8 cellular contexts compared by ENCODE assay signal in genomic region chr4:77069514-77069913, GRCh38. TPM values are rescaled to one million over a fixed set of nuclear protein-coding genes. Genes with fewer than 3 reads are reported as not detected.
DNase-seq lines count a peak whose midpoint lies in the region; ATAC-seq, FAIRE-seq and TF ChIP-seq lines count a peak whose summit lies in the region.
"Not testable (repeated sequence)": the region's sequence is repeated elsewhere in the genome, so short reads cannot be mapped to it uniquely, and the experiment has no call there.

No MANE protein-coding gene starts in this region.

- not testable (repeated sequence) for ATAC-seq in CD4-positive, alpha-beta T cell (ENCODE audit: poor library complexity); T-cell (replicated peaks in 1 of 4); naive thymus-derived CD4-positive, alpha-beta T cell
- ATAC-seq in HG02759 (IDR thresholded peaks at IDR 0.05; ENCODE audit: unreplicated experiment) (peak; percentile 41), GM12878 (peak; percentile 47)
- ATAC-seq in stimulated activated memory B cell treated with anti-CD40 and anti-IgM and Interleukin-4, amounts not matched to agents 10 μg/mL and 1 μg/mL and 100 μg/mL, for 72 hours: peak; percentile 57

- H3K4me3 Mint-ChIP-seq in CD4-positive, alpha-beta T cell: peak overlapping the region; percentile 6
- H3K4me3 Mint-ChIP-seq in T-cell: peak overlapping the region in 1 of 3 donors; percentile 9
- not testable (repeated sequence) for H3K4me3 Mint-ChIP-seq in activated T-helper 1 cell treated with anti-CD3 and anti-CD28 coated beads, Interleukin-12 subunit alpha, Interleukin-12 subunit beta, Interleukin-2, Interleukin-4 antibody, amounts not matched to agents 30 ng/mL and 10 ng/mL and 1 ng/mL, durations not matched to agents 14 hours and 24 hours and 36 hours
- peak overlapping the region in 5 of 10 donors; percentile 0 to 48 (median 30) for H3K4me3 Mint-ChIP-seq in naive thymus-derived CD4-positive, alpha-beta T cell
- H3K4me3 Mint-ChIP-seq in stimulated activated memory B cell treated with anti-CD40 and anti-IgM and Interleukin-4, amounts not matched to agents 10 μg/mL and 1 μg/mL and 100 μg/mL, for 72 hours: peak overlapping the region; percentile 37

- peak; percentile 35 for FAIRE-seq in GM19239 (lab: Jason Lieb, UNC)
- not testable (repeated sequence) for FAIRE-seq in GM12878 (lab: Jason Lieb, UNC)

- TF ChIP-seq CTCF in CD4-positive, alpha-beta T cell (IDR thresholded peaks at IDR 0.05); GM12878 (IDR thresholded peaks at IDR 0.05 in 2 of 3, conservative IDR thresholded peaks at IDR 0.05 in 1 of 3; ENCODE audit: control insufficient read depth in 2 of 3, extremely low read depth in 1 of 3, insufficient read depth in 1 of 3, low read depth in 3 of 3, low read length in 3 of 3): not testable (repeated sequence)

- not testable (repeated sequence) for TF ChIP-seq POLR2A in GM12878 (IDR thresholded peaks at IDR 0.05; ENCODE audit: low read depth, low read length)

- H3K27ac ChIP-seq in CD4-positive, alpha-beta T cell (ENCODE audit: low read depth, low read length); GM12878 (ENCODE audit: control insufficient read depth, insufficient read depth): not testable (repeated sequence)
- H3K27ac ChIP-seq in naive thymus-derived CD4-positive, alpha-beta T cell (ENCODE audit: low read depth, low read length): peak overlapping the region; percentile 44

- not testable (repeated sequence) for BruUV-seq in GM12878 (replicated peaks; lab: Mats Ljungman, UMichigan)

- H3K27me3 Mint-ChIP-seq in CD4-positive, alpha-beta T cell; T-cell; activated T-helper 1 cell treated with anti-CD3 and anti-CD28 coated beads, Interleukin-12 subunit alpha, Interleukin-12 subunit beta, Interleukin-2, Interleukin-4 antibody, amounts not matched to agents 30 ng/mL and 10 ng/mL and 1 ng/mL, durations not matched to agents 14 hours and 24 hours and 36 hours (ENCODE audit: insufficient read depth); naive thymus-derived CD4-positive, alpha-beta T cell; stimulated activated memory B cell treated with anti-CD40 and anti-IgM and Interleukin-4, amounts not matched to agents 10 μg/mL and 1 μg/mL and 100 μg/mL, for 72 hours: not testable (repeated sequence)

- not testable (repeated sequence) for H4K20me1 ChIP-seq in GM12878 (ENCODE audit: control insufficient read depth, insufficient read depth)

- not testable (repeated sequence) for H3K9me3 ChIP-seq in CD4-positive, alpha-beta T cell (ENCODE audit: control insufficient read depth, low read length); GM12878 (replicated peaks; ENCODE audit: control insufficient read depth, insufficient read depth, low read length); naive thymus-derived CD4-positive, alpha-beta T cell (ENCODE audit: control insufficient read depth in 2 of 3, low read length in 3 of 3)

- H3K27ac Mint-ChIP-seq in CD4-positive, alpha-beta T cell: not testable (repeated sequence)
- peak overlapping the region; percentile 24 to 29 for H3K27ac Mint-ChIP-seq in T-cell
- peak overlapping the region; percentile 1 for H3K27ac Mint-ChIP-seq in activated T-helper 1 cell treated with anti-CD3 and anti-CD28 coated beads, Interleukin-12 subunit alpha, Interleukin-12 subunit beta, Interleukin-2, Interleukin-4 antibody, amounts not matched to agents 30 ng/mL and 10 ng/mL and 1 ng/mL, durations not matched to agents 14 hours and 24 hours and 36 hours
- peak overlapping the region in 5 of 9 donors; percentile 1 to 36 (median 14) for H3K27ac Mint-ChIP-seq in naive thymus-derived CD4-positive, alpha-beta T cell
- peak overlapping the region; percentile 75 for H3K27ac Mint-ChIP-seq in stimulated activated memory B cell treated with anti-CD40 and anti-IgM and Interleukin-4, amounts not matched to agents 10 μg/mL and 1 μg/mL and 100 μg/mL, for 72 hours

- peaks cover 53% of the 10 kb centered on the region for H3K36me3 Mint-ChIP-seq in CD4-positive, alpha-beta T cell (ENCODE audit: low read depth)
- not testable (repeated sequence) for H3K36me3 Mint-ChIP-seq in T-cell; naive thymus-derived CD4-positive, alpha-beta T cell
- H3K36me3 Mint-ChIP-seq in activated T-helper 1 cell treated with anti-CD3 and anti-CD28 coated beads, Interleukin-12 subunit alpha, Interleukin-12 subunit beta, Interleukin-2, Interleukin-4 antibody, amounts not matched to agents 30 ng/mL and 10 ng/mL and 1 ng/mL, durations not matched to agents 14 hours and 24 hours and 36 hours (ENCODE audit: low read depth): peaks cover 18% of the 10 kb centered on the region
- peaks cover 34% of the 10 kb centered on the region for H3K36me3 Mint-ChIP-seq in stimulated activated memory B cell treated with anti-CD40 and anti-IgM and Interleukin-4, amounts not matched to agents 10 μg/mL and 1 μg/mL and 100 μg/mL, for 72 hours

- not testable (repeated sequence) for H3K36me3 ChIP-seq in GM12878 (ENCODE audit: control insufficient read depth in 2 of 2, insufficient read depth in 2 of 2, low read length in 1 of 2)
- H3K36me3 ChIP-seq in naive thymus-derived CD4-positive, alpha-beta T cell (ENCODE audit: control insufficient read depth in 2 of 3, insufficient read depth in 3 of 3, low read length in 3 of 3): peaks cover 0 to 17% (median 6%) of the 10 kb centered on the region in 3 experiments

- H3K79me2 ChIP-seq in GM12878 (ENCODE audit: control insufficient read depth, insufficient read depth, low read length): peaks cover 79% of the 10 kb centered on the region

- peak overlapping the region; percentile 31 for H3K4me2 ChIP-seq in GM12878 (ENCODE audit: control insufficient read depth, insufficient read depth)

- H3K4me1 ChIP-seq in GM12878 (ENCODE audit: control insufficient read depth, insufficient read depth, low read length): not testable (repeated sequence)
- peaks cover 7 to 23% of the 10 kb centered on the region in 2 donors for H3K4me1 ChIP-seq in naive thymus-derived CD4-positive, alpha-beta T cell (ENCODE audit: control insufficient read depth in 2 of 2, insufficient read depth in 2 of 2, low read length in 2 of 2)

- H3K4me3 ChIP-seq in GM12878: peak overlapping the region; percentile 44; the same call in 1 of the 2 replicates
- H3K4me3 ChIP-seq in naive thymus-derived CD4-positive, alpha-beta T cell (ENCODE audit: low read length): not testable (repeated sequence)

- in situ Hi-C loops in GM12878 (cut with MboI): not testable (repeated sequence)

- RAD21 ChIA-PET in GM12878 (lab: Charles Lee; ENCODE audit: unreplicated experiment): interaction anchor here (1.4 to 1.5 kb wide), 2 partner anchors 17 to 26 kb away, joined by 5 to 6 read pairs; no protein-coding TSS in a partner anchor

- CTCF ChIA-PET in CD4-positive, alpha-beta T cell (lab: Charles Lee): interaction anchor here (0.8 to 3.5 kb wide), 4 partner anchors 12 to 134 kb away, joined by 3 to 10 read pairs (median 4); no protein-coding TSS in a partner anchor
- CTCF ChIA-PET in T-cell (lab: Charles Lee) (interaction anchor here (0.6 to 1.7 kb wide), 6 partner anchors 10 to 918 kb away, joined by 3 to 9 read pairs (median 4); no protein-coding TSS in a partner anchor), GM12878 (lab: Yijun Ruan, JAX) (interaction anchor here (1.0 to 5.9 kb wide), 3 partner anchors 17 to 26 kb away, joined by 4 to 27 read pairs (median 26); no protein-coding TSS in a partner anchor)
- CTCF ChIA-PET in naive thymus-derived CD4-positive, alpha-beta T cell (lab: Charles Lee): interaction anchor here (0.9 kb wide), 2 partner anchors 17 to 1075 kb away, joined by 5 to 6 read pairs; no protein-coding TSS in a partner anchor

- H3K4me1 Mint-ChIP-seq in CD4-positive, alpha-beta T cell (ENCODE audit: low read depth): peaks cover 25% of the 10 kb centered on the region
- peaks cover 20 to 55% (median 51%) of the 10 kb centered on the region in 3 donors for H3K4me1 Mint-ChIP-seq in T-cell
- peaks cover 33% of the 10 kb centered on the region for H3K4me1 Mint-ChIP-seq in activated T-helper 1 cell treated with anti-CD3 and anti-CD28 coated beads, Interleukin-12 subunit alpha, Interleukin-12 subunit beta, Interleukin-2, Interleukin-4 antibody, amounts not matched to agents 30 ng/mL and 10 ng/mL and 1 ng/mL, durations not matched to agents 14 hours and 24 hours and 36 hours (ENCODE audit: low read depth)
- peaks cover 29 to 56% (median 37%) of the 10 kb centered on the region in 7 donors for H3K4me1 Mint-ChIP-seq in naive thymus-derived CD4-positive, alpha-beta T cell
- peaks cover 46% of the 10 kb centered on the region for H3K4me1 Mint-ChIP-seq in stimulated activated memory B cell treated with anti-CD40 and anti-IgM and Interleukin-4, amounts not matched to agents 10 μg/mL and 1 μg/mL and 100 μg/mL, for 72 hours

- not testable (repeated sequence) for H3K9ac ChIP-seq in GM12878 (ENCODE audit: control insufficient read depth, insufficient read depth, low read length)

- not testable (repeated sequence) for H2AFZ ChIP-seq in GM12878 (ENCODE audit: control insufficient read depth, low read depth, low read length)

- not testable (repeated sequence) for TF ChIP-seq RAD21 in GM12878 (IDR thresholded peaks at IDR 0.05; ENCODE audit: insufficient read depth, low read depth, low read length)

- H3K9me3 Mint-ChIP-seq in CD4-positive, alpha-beta T cell; T-cell; activated T-helper 1 cell treated with anti-CD3 and anti-CD28 coated beads, Interleukin-12 subunit alpha, Interleukin-12 subunit beta, Interleukin-2, Interleukin-4 antibody, amounts not matched to agents 30 ng/mL and 10 ng/mL and 1 ng/mL, durations not matched to agents 14 hours and 24 hours and 36 hours; naive thymus-derived CD4-positive, alpha-beta T cell; stimulated activated memory B cell treated with anti-CD40 and anti-IgM and Interleukin-4, amounts not matched to agents 10 μg/mL and 1 μg/mL and 100 μg/mL, for 72 hours: not testable (repeated sequence)

- POLR2A ChIA-PET in CD4-positive, alpha-beta T cell (lab: Charles Lee): interaction anchor here (0.6 to 0.9 kb wide), 4 partner anchors 94 to 1214 kb away, joined by 3 to 5 read pairs (median 4); partner anchors contain the start of gene SEPTIN11
- POLR2A ChIA-PET in T-cell (lab: Charles Lee) (interaction anchor here (0.6 to 0.9 kb wide), 8 partner anchors 10 to 228 kb away, joined by 3 to 6 read pairs (median 4); no protein-coding TSS in a partner anchor), GM12878 (lab: Charles Lee) (interaction anchor here (0.6 to 1.0 kb wide), 11 partner anchors 10 to 1279 kb away, joined by 3 to 8 read pairs (median 3); no protein-coding TSS in a partner anchor)
- POLR2A ChIA-PET in naive thymus-derived CD4-positive, alpha-beta T cell (lab: Charles Lee): not testable (repeated sequence)

- H3K27me3 ChIP-seq in CD4-positive, alpha-beta T cell (ENCODE audit: control insufficient read depth, insufficient read depth, low read length); GM12878 (replicated peaks in 1 of 2; ENCODE audit: control insufficient read depth in 2 of 2, insufficient read depth in 2 of 2, low read length in 1 of 2); naive thymus-derived CD4-positive, alpha-beta T cell (ENCODE audit: control insufficient read depth in 2 of 2, insufficient read depth in 2 of 2, low read length in 2 of 2): not testable (repeated sequence)

- WGBS in GM12878 (ENCODE audit: insufficient coverage, insufficient replicate concordance, low lambda C conversion rate, missing lambda C conversion rate): 8% methylated on average over 2 of the region's 3 CpGs

- DNase-seq in CD4-positive, alpha-beta T cell; GM19239 (ENCODE audit: insufficient read length, low spot score); T-cell; activated T-helper 1 cell treated with anti-CD3 and anti-CD28 coated beads, Interleukin-12 subunit alpha, Interleukin-12 subunit beta, Interleukin-2, Interleukin-4 antibody, amounts not matched to agents 30 ng/mL and 10 ng/mL and 1 ng/mL, durations not matched to agents 14 hours and 24 hours and 36 hours (ENCODE audit: low spot score); GM12878 (ENCODE audit: low read depth, low spot score); naive thymus-derived CD4-positive, alpha-beta T cell: not testable (repeated sequence)

- intact Hi-C loops in CD4-positive, alpha-beta T cell (cut with DNase I, micrococcal nuclease); activated T-helper 1 cell treated with anti-CD3 and anti-CD28 coated beads, Interleukin-12 subunit alpha, Interleukin-12 subunit beta, Interleukin-2, Interleukin-4 antibody, amounts not matched to agents 30 ng/mL and 10 ng/mL and 1 ng/mL, durations not matched to agents 14 hours and 24 hours and 36 hours (cut with micrococcal nuclease); GM12878 (cut with micrococcal nuclease; ENCODE audit: unreplicated experiment); naive thymus-derived CD4-positive, alpha-beta T cell (cut with micrococcal nuclease): not testable (repeated sequence)

- TF ChIP-seq EP300 in GM12878 (IDR thresholded peaks at IDR 0.05; ENCODE audit: borderline replicate concordance in 1 of 2, control insufficient read depth in 1 of 2, low read depth in 2 of 2, low read length in 2 of 2): not testable (repeated sequence)

- SMC1A ChIA-PET in GM12878 (lab: Charles Lee; ENCODE audit: uncharacterized antibody, unreplicated experiment): interaction anchor here (0.9 to 5.2 kb wide), 5 partner anchors 10 to 134 kb away, joined by 3 to 44 read pairs (median 3); no protein-coding TSS in a partner anchor

RNA-seq across cellular contexts. Expression of gene CCNI, which starts 6.3 kb away (rescaled TPM):
- total RNA-seq in CD4-positive, alpha-beta T cell: 100 to 1,000 TPM; 385 to 418 TPM
- total RNA-seq in T-cell (100 to 1,000 TPM; 229 to 359 (median 256) TPM), GM12878 (2014; rRNA removed) (68.9 and 72.4 TPM in 2 replicates), GM12878 (2014; rRNA removed; fragmentation: Illumina TruSeq; extraction: Trizol) (97.4 and 102 TPM in 2 replicates), GM12878 (2021) (165 and 169 TPM in 2 replicates)
- 236 and 253 TPM in 2 replicates for total RNA-seq in activated T-helper 1 cell treated with anti-CD3 and anti-CD28 coated beads, Interleukin-12 subunit alpha, Interleukin-12 subunit beta, Interleukin-2, Interleukin-4 antibody, amounts not matched to agents 30 ng/mL and 10 ng/mL and 1 ng/mL, durations not matched to agents 14 hours and 24 hours and 36 hours
- 64.3 and 69.7 TPM in 2 replicates for total RNA-seq in GM12878 (2013; cell fraction: nucleolus; rRNA removed)
- polyA plus RNA-seq in GM12878 (2011; ENCODE audit: low read depth): 154 TPM
- polyA plus RNA-seq in GM12878 (2011; rRNA removed) (178 and 201 TPM in 2 replicates), GM12878 (2014; fragmentation: Illumina TruSeq; extraction: Trizol) (149 and 194 TPM in 2 replicates), GM12878 (2014; fragmentation: Nextera tagmentation; extraction: Ambion mirVana) (10 to 100 TPM; 72.4 to 82.4 TPM), GM12878 (2014; rRNA removed) (68.1 and 70.6 TPM in 2 replicates), GM12878 (2016; fragmentation: Nextera tagmentation; extraction: Ambion mirVana) (100 to 1,000 TPM; 109 to 117 TPM)
- polyA plus RNA-seq in GM12878 (2011; cell fraction: cytosol; rRNA removed): 117 and 138 TPM in 2 replicates
- polyA plus RNA-seq in GM12878 (2011; cell fraction: nucleus; rRNA removed): 41.8 and 52.1 TPM in 2 replicates
- polyA plus RNA-seq in GM12878 (2012): 224 and 271 TPM in 2 replicates
- 361 and 437 TPM in 2 replicates for polyA minus RNA-seq in GM12878 (2011; rRNA and poly(A)+ RNA removed)
- 129 and 136 TPM in 2 replicates for polyA minus RNA-seq in GM12878 (2011; cell fraction: cytosol; rRNA and poly(A)+ RNA removed)
- polyA minus RNA-seq in GM12878 (2011; cell fraction: nucleus; rRNA and poly(A)+ RNA removed): 42.4 and 69.8 TPM in 2 replicates
- total RNA-seq in naive thymus-derived CD4-positive, alpha-beta T cell: 100 to 1,000 TPM; 206 to 393 (median 314) TPM
- 100 to 1,000 TPM; 345 to 418 TPM for polyA plus RNA-seq in naive thymus-derived CD4-positive, alpha-beta T cell
